23 cellular contexts compared by ENCODE assay signal in genomic region chr9:134556531-134557068, GRCh38.
DNase-seq lines count a peak whose midpoint lies in the region; ATAC-seq and TF ChIP-seq lines count a peak whose summit lies in the region.
"Had no signal": no experiment of that assay in that cellular context is flagged by ENCODE, and none has a peak within 500 bp of the region (broad histone marks: within the 10 kb centered on the region; RNA-seq: fewer than 3 reads in every experiment).

No MANE protein-coding gene starts in this region.

- intact Hi-C loops in cardiac septum (cut with DNase I): no loop called here
- intact Hi-C loops in heart right ventricle (cut with DNase I): no loop called here
- intact Hi-C loops in CD4-positive, alpha-beta memory T cell (cut with micrococcal nuclease): no loop called here
- intact Hi-C loops in PC-3 (cut with micrococcal nuclease): no loop called here

- WGBS in heart right ventricle, 2 donors: 61 to 73% methylated on average over 15 of the region's 15 CpGs

- H3K9me3 ChIP-seq in heart right ventricle (no peaks in the 10 kb centered on the region), PC-3 (ENCODE audit: low read length) (no peaks in the 10 kb centered on the region)
- H3K9me3 ChIP-seq in CD4-positive, alpha-beta memory T cell (ENCODE audit: control insufficient read depth in 1 of 2, low read length in 2 of 2): no peaks in the 10 kb centered on the region
- H3K9me3 ChIP-seq: A549, body of pancreas, HAP-1, MG63, stomach, upper lobe of left lung had no signal

- no peaks in the 10 kb centered on the region for H3K36me3 Mint-ChIP-seq in CD4-positive, alpha-beta memory T cell

- DNase-seq in cardiac septum (ENCODE audit: low spot score) (peak; percentile 61), heart right ventricle (no peak), fibroblast of pulmonary artery (ENCODE audit: low read depth) (peak; percentile 39), mesenteric fat pad (ENCODE audit: low spot score) (peak; percentile 78), PC-3 (no peak)
- no peak for DNase-seq in CD4-positive, alpha-beta memory T cell
- DNase-seq: activated CD4-positive, alpha-beta T cell treated with anti-CD3 and anti-CD28 coated beads, Interleukin-2, amount 10 ng/mL, durations not matched to agents 7 days and 5 days; activated naive CD4-positive, alpha-beta T cell treated with anti-CD3 and anti-CD28 coated beads, Interleukin-2, amount 50 U/mL, for 16 hours; DMS 273 treated with DMSO at 0.1 percent for 48 hours; MG63; NCI-H146; NCI-H2171 treated with DMSO at 0.1 percent for 48 hours; NCI-H526 treated with DMSO at 0.1 percent for 48 hours; SHP77 treated with DMSO at 0.1 percent for 48 hours; stomach; upper lobe of left lung had no signal

- no peak overlapping the region for H3K4me2 ChIP-seq in PC-3 (ENCODE audit: low read length)
- H3K4me2 ChIP-seq: A549 had no signal

- H4K20me1 ChIP-seq in PC-3 (ENCODE audit: low read length): no peaks in the 10 kb centered on the region

- BruUV-seq in PC-3 (replicated peaks; lab: Mats Ljungman, UMichigan): no TSS peak

- no peaks in the 10 kb centered on the region for H3F3A ChIP-seq in PC-3 (ENCODE audit: low read length, unreplicated experiment)

- H3K4me3 ChIP-seq in heart right ventricle (no peak overlapping the region), fibroblast of pulmonary artery (replicated peaks; ENCODE audit: low read depth, low read length) (no peak overlapping the region), PC-3 (ENCODE audit: low read length) (no peak overlapping the region)
- H3K4me3 ChIP-seq in CD4-positive, alpha-beta memory T cell (ENCODE audit: low read length in 2 of 2): no peak overlapping the region
- H3K4me3 ChIP-seq: A549, body of pancreas, HAP-1, MG63, stomach, upper lobe of left lung had no signal

- no peak overlapping the region for H2AFZ ChIP-seq in PC-3 (ENCODE audit: low read length)

- H3K4me1 ChIP-seq in heart right ventricle: peaks cover 0 to 36% (median 16%) of the 10 kb centered on the region in 9 donors
- H3K4me1 ChIP-seq in CD4-positive, alpha-beta memory T cell (ENCODE audit: insufficient read depth, low read length): no peaks in the 10 kb centered on the region
- H3K4me1 ChIP-seq in PC-3 (ENCODE audit: insufficient read depth, low read length): peaks cover 11% of the 10 kb centered on the region
- H3K4me1 ChIP-seq: body of pancreas, HAP-1 had no signal

- no peak overlapping the region for H3K27ac Mint-ChIP-seq in CD4-positive, alpha-beta memory T cell
- H3K27ac Mint-ChIP-seq: activated CD4-positive, alpha-beta T cell treated with anti-CD3 and anti-CD28 coated beads, Interleukin-2, amount 10 ng/mL, durations not matched to agents 7 days and 5 days; T-helper 1 cell treated with Interleukin-12 subunit alpha and Interleukin-12 subunit beta and Interleukin-4 antibody, amounts not matched to agents 30 μg/mL and 1 μg/mL, for 36 hours had no signal

- H3K36me3 ChIP-seq in heart right ventricle (no peaks in the 10 kb centered on the region), PC-3 (ENCODE audit: low read depth, low read length) (no peaks in the 10 kb centered on the region)
- no peaks in the 10 kb centered on the region for H3K36me3 ChIP-seq in CD4-positive, alpha-beta memory T cell (ENCODE audit: insufficient read depth, low read length)
- H3K36me3 ChIP-seq: HAP-1, MG63, stomach, upper lobe of left lung had no signal

- H3K9me2 ChIP-seq in PC-3 (replicated peaks; ENCODE audit: low read length): no peaks in the 10 kb centered on the region

- TF ChIP-seq CTCF in heart right ventricle (IDR thresholded peaks at IDR 0.05) (no peak), fibroblast of pulmonary artery (IDR thresholded peaks at IDR 0.05; ENCODE audit: low read length, missing control alignments) (no peak), PC-3 (conservative IDR thresholded peaks at IDR 0.05; ENCODE audit: low read depth, low read length) (no peak)

- peaks cover 0 to 47% (median 20%) of the 10 kb centered on the region in 7 donors for H3K27me3 ChIP-seq in heart right ventricle
- no peaks in the 10 kb centered on the region for H3K27me3 ChIP-seq in CD4-positive, alpha-beta memory T cell (ENCODE audit: insufficient read depth, low read length)
- H3K27me3 ChIP-seq in PC-3 (ENCODE audit: low read length): no peaks in the 10 kb centered on the region
- H3K27me3 ChIP-seq: body of pancreas, MG63, upper lobe of left lung had no signal

- no peaks in the 10 kb centered on the region for H3K79me2 ChIP-seq in PC-3 (ENCODE audit: low read length)

- no peak overlapping the region for H3K9ac ChIP-seq in PC-3 (ENCODE audit: low read length)

- CTCF ChIA-PET in CD4-positive, alpha-beta memory T cell (lab: Charles Lee; ENCODE audit: partially characterized antibody): no interaction called here
- CTCF ChIA-PET in PC-3 (lab: Charles Lee): no interaction called here

- H3K27ac ChIP-seq in heart right ventricle: peak overlapping the region in 1 of 10 donors; percentile 31
- H3K27ac ChIP-seq in CD4-positive, alpha-beta memory T cell (ENCODE audit: low read depth, low read length): no peak overlapping the region
- H3K27ac ChIP-seq in PC-3 (ENCODE audit: low read length): no peak overlapping the region
- H3K27ac ChIP-seq: A549, body of pancreas, C4-2B, stomach, upper lobe of left lung had no signal

- H3K4me3 Mint-ChIP-seq in CD4-positive, alpha-beta memory T cell: peak overlapping the region in 1 of 8 donors; percentile 64
- H3K4me3 Mint-ChIP-seq: activated CD4-positive, alpha-beta T cell treated with anti-CD3 and anti-CD28 coated beads, Interleukin-2, amount 10 ng/mL, durations not matched to agents 7 days and 5 days; T-helper 1 cell treated with Interleukin-12 subunit alpha and Interleukin-12 subunit beta and Interleukin-4 antibody, amounts not matched to agents 30 μg/mL and 1 μg/mL, for 36 hours had no signal

- peaks cover 0 to under 1% (median 0%) of the 10 kb centered on the region in 8 donors for H3K9me3 Mint-ChIP-seq in CD4-positive, alpha-beta memory T cell
- H3K9me3 Mint-ChIP-seq: activated CD4-positive, alpha-beta T cell treated with anti-CD3 and anti-CD28 coated beads, Interleukin-2, amount 10 ng/mL, durations not matched to agents 7 days and 5 days; T-helper 1 cell treated with Interleukin-12 subunit alpha and Interleukin-12 subunit beta and Interleukin-4 antibody, amounts not matched to agents 30 μg/mL and 1 μg/mL, for 36 hours had no signal

- POLR2A ChIA-PET in CD4-positive, alpha-beta memory T cell (lab: Charles Lee; ENCODE audit: partially characterized antibody): no interaction called here
- POLR2A ChIA-PET in PC-3 (lab: Charles Lee; ENCODE audit: unreplicated experiment): no interaction called here

- ATAC-seq in heart right ventricle (no peak), GM21367 (IDR thresholded peaks at IDR 0.05; ENCODE audit: unreplicated experiment) (no peak), HG02759 (IDR thresholded peaks at IDR 0.05; ENCODE audit: unreplicated experiment) (no peak), PC-3 (no peak)
- ATAC-seq: A549, body of pancreas had no signal

- H3K27me3 Mint-ChIP-seq in CD4-positive, alpha-beta memory T cell: peaks cover 3 to 7% of the 10 kb centered on the region in 2 donors

- H3K4me1 Mint-ChIP-seq in CD4-positive, alpha-beta memory T cell: peaks cover 0 to 7% (median 3%) of the 10 kb centered on the region in 4 donors

Comparison
In these comparisons a context has a peak if more than half of its experiments do, and no peak if none do; other contexts are left out.
1. DNase-seq: peak in cardiac septum (single experiment), fibroblast of pulmonary artery (single experiment) and mesenteric fat pad (single experiment); none in heart right ventricle (0 of 2), CD4-positive, alpha-beta memory T cell (0 of 5) and PC-3 (single experiment).